Comparison of ENCODE assay signal across 11 cellular contexts in genomic region chr9:137435980-137436760, GRCh38. TPM values are rescaled to one million over a fixed set of nuclear protein-coding genes. Genes with fewer than 3 reads are reported as not detected.
DNase-seq lines count a peak whose midpoint lies in the region; TF ChIP-seq lines count a peak whose summit lies in the region.
"Had no signal": no experiment of that assay in that cellular context is flagged by ENCODE, and none has a peak within 500 bp of the region (broad histone marks: within the 10 kb centered on the region; RNA-seq: fewer than 3 reads in every experiment).

No MANE protein-coding gene starts in this region.

- in situ Hi-C loops in KBM-7 (cut with MboI; ENCODE audit: low pct_unique_long_range_greater_than_20kb, low sequenced_read_pairs) (no loop called here), G401 (cut with HindIII; ENCODE audit: low sequenced_read_pairs) (no loop called here)

- peak; percentile 47 for DNase-seq in CD14-positive monocyte (ENCODE audit: low spot score)
- no peak for DNase-seq in NT2/D1 (ENCODE audit: low read depth, low spot score)
- DNase-seq in epithelial cell of proximal tubule (ENCODE audit: low read depth): peak; percentile 31
- DNase-seq in KBM-7: no peak
- DNase-seq in NCI-H2029 treated with DMSO at 0.1 percent for 48 hours (lab: John Stamatoyannopoulos, UW): no peak
- DNase-seq in G401 (ENCODE audit: low spot score): no peak
- DNase-seq in stimulated activated naive CD4-positive, alpha-beta T cell treated with Interleukin-2 at 50 U/mL for 16 hours (lab: John Stamatoyannopoulos, UW): no peak
- DNase-seq: activated effector memory CD4-positive, alpha-beta T cell treated with Interleukin-2 at 50 U/mL for 16 hours had no signal

- H3K36me3 Mint-ChIP-seq in CD14-positive monocyte: no peaks in the 10 kb centered on the region
- H3K36me3 Mint-ChIP-seq: mesothelial cell of epicardium had no signal

- H3K9me3 ChIP-seq in NT2/D1 (ENCODE audit: insufficient read depth, low read length) (no peaks in the 10 kb centered on the region), parathyroid adenoma (ENCODE audit: control insufficient read depth, low read length) (no peaks in the 10 kb centered on the region)

- TF ChIP-seq CTCF in CD14-positive monocyte (IDR thresholded peaks at IDR 0.05): no peak
- TF ChIP-seq CTCF in epithelial cell of proximal tubule (conservative IDR thresholded peaks at IDR 0.05; ENCODE audit: low read depth, low read length): no peak
- no peak for TF ChIP-seq CTCF in parathyroid adenoma (IDR thresholded peaks at IDR 0.05)

- H3K27ac Mint-ChIP-seq in CD14-positive monocyte: peak overlapping the region in 1 of 7 donors; percentile 49
- H3K27ac Mint-ChIP-seq: mesothelial cell of epicardium had no signal

- no peaks in the 10 kb centered on the region for H3K79me2 ChIP-seq in parathyroid adenoma

- no peaks in the 10 kb centered on the region for H3K9me3 Mint-ChIP-seq in CD14-positive monocyte
- H3K9me3 Mint-ChIP-seq: mesothelial cell of epicardium had no signal

- H3K9ac ChIP-seq in NT2/D1 (ENCODE audit: insufficient read length, low read depth): peak overlapping the region; percentile 50
- H3K9ac ChIP-seq in parathyroid adenoma: no peak overlapping the region

- no peak overlapping the region for H3K4me3 ChIP-seq in NT2/D1 (ENCODE audit: insufficient read length, low read depth)
- H3K4me3 ChIP-seq in epithelial cell of proximal tubule (ENCODE audit: low read depth, low read length): no peak overlapping the region
- no peak overlapping the region for H3K4me3 ChIP-seq in parathyroid adenoma (ENCODE audit: low read depth, low read length)

- peak overlapping the region; percentile 22 for H3K4me2 ChIP-seq in parathyroid adenoma (ENCODE audit: low read length)

- H3K27me3 Mint-ChIP-seq in CD14-positive monocyte (ENCODE audit: low read depth in 3 of 3): peaks cover 0 to 16% (median 5%) of the 10 kb centered on the region in 3 donors

- no peaks in the 10 kb centered on the region for H3K4me1 Mint-ChIP-seq in CD14-positive monocyte
- H3K4me1 Mint-ChIP-seq: mesothelial cell of epicardium had no signal

- H3K4me1 ChIP-seq in NT2/D1 (ENCODE audit: insufficient read depth, insufficient read length): peaks cover 2% of the 10 kb centered on the region
- no peaks in the 10 kb centered on the region for H3K4me1 ChIP-seq in parathyroid adenoma

- H3K4me3 Mint-ChIP-seq in CD14-positive monocyte: no peak overlapping the region
- H3K4me3 Mint-ChIP-seq: mesothelial cell of epicardium had no signal

- H3K36me3 ChIP-seq in NT2/D1 (ENCODE audit: insufficient read depth, insufficient read length, low read length) (no peaks in the 10 kb centered on the region), parathyroid adenoma (ENCODE audit: control insufficient read depth, insufficient read depth, low read length) (no peaks in the 10 kb centered on the region)

- H3K27ac ChIP-seq in parathyroid adenoma: no peak overlapping the region

- intact Hi-C loops in CD14-positive monocyte (cut with micrococcal nuclease): no loop called here

- no peak overlapping the region for H2AFZ ChIP-seq in parathyroid adenoma

- no peaks in the 10 kb centered on the region for H3K27me3 ChIP-seq in NT2/D1 (ENCODE audit: insufficient read depth, insufficient read length)
- no peaks in the 10 kb centered on the region for H3K27me3 ChIP-seq in parathyroid adenoma (ENCODE audit: control insufficient read depth, insufficient read depth, low read length)

RNA-seq across cellular contexts. Expression of gene ENTPD8, which starts 5.0 kb away (rescaled TPM):
- polyA plus RNA-seq in CD14-positive monocyte: not detected
- total RNA-seq in epithelial cell of proximal tubule: not detected in 2 replicates
- 1.6 and 1.9 TPM in 2 replicates for total RNA-seq in G401 (2014; rRNA removed; shearing (Covaris generic))
- total RNA-seq: temporal lobe had no signal

RNA-seq across cellular contexts. Expression of gene NOXA1, which starts 13.0 kb away (rescaled TPM):
- polyA plus RNA-seq in CD14-positive monocyte: 1 to 10 TPM; 1.3 to 1.6 TPM
- 0.14 and 2.1 TPM in 2 replicates for total RNA-seq in epithelial cell of proximal tubule
- total RNA-seq in G401 (2014; rRNA removed; shearing (Covaris generic)): 0.18 TPM in 1 of 2 replicates, not detected in the other

RNA-seq across cellular contexts. Expression of gene EXD3, which starts 13.2 kb away (rescaled TPM):
- polyA plus RNA-seq in CD14-positive monocyte: 1 to 10 TPM; 2.0 to 3.0 TPM
- total RNA-seq in epithelial cell of proximal tubule: 4.1 and 29.2 TPM in 2 replicates
- 4.8 and 7.9 TPM in 2 replicates for total RNA-seq in G401 (2014; rRNA removed; shearing (Covaris generic))

RNA-seq across cellular contexts. Expression of gene NSMF, which starts 23.0 kb away (rescaled TPM):
- 1 to 10 TPM; 4.6 to 5.3 TPM for polyA plus RNA-seq in CD14-positive monocyte
- total RNA-seq in epithelial cell of proximal tubule: 33.2 and 62.7 TPM in 2 replicates
- total RNA-seq in G401 (2014; rRNA removed; shearing (Covaris generic)): 76.9 and 96.6 TPM in 2 replicates

Comparison
In these comparisons a context has a peak if more than half of its experiments do, and no peak if none do; other contexts are left out.
1. DNase-seq: peak in CD14-positive monocyte (single experiment) and epithelial cell of proximal tubule (single experiment); none in NT2/D1 (single experiment), KBM-7 (single experiment), NCI-H2029 treated with DMSO at 0.1 percent for 48 hours (single experiment), G401 (single experiment) and stimulated activated naive CD4-positive, alpha-beta T cell treated with Interleukin-2 at 50 U/mL for 16 hours (single experiment).